ENCODE assay signal across 1 cellular context in genomic region chr2:157227592-157227991, GRCh38.
TF ChIP-seq lines count a peak whose summit lies in the region.

No MANE protein-coding gene starts in this region.

TF ChIP-seq in K562, 482 proteins besides CTCF, POLR2A, EP300 and RAD21 (continued from another document):
- TF ChIP-seq FOXO4 (CRISPR knock-in tag; IDR thresholded peaks at IDR 0.05) (no peak), RCOR1 (IDR thresholded peaks at IDR 0.05; ENCODE audit: borderline replicate concordance in 1 of 2, low read depth in 2 of 2, low read length in 2 of 2) (no peak), ZEB2 (IDR thresholded peaks at IDR 0.05) (no peak), GTF2A2 (tag; IDR thresholded peaks at IDR 0.05) (no peak), CEBPB (tag; IDR thresholded peaks at IDR 0.05) (0 out of 2 replicates have a peak, but pooled peaks have one; percentile 41), ZNF75A (CRISPR knock-in tag; IDR thresholded peaks at IDR 0.05) (no peak), ZC3H11A (IDR thresholded peaks at IDR 0.05; ENCODE audit: low read depth, low read length) (no peak), ARNT (IDR thresholded peaks at IDR 0.05) (no peak), KDM2B (CRISPR knock-in tag; IDR thresholded peaks at IDR 0.05) (no peak), DPF2 (IDR thresholded peaks at IDR 0.05) (0 out of 2 replicates have a peak, but pooled peaks have one; percentile 17)
TF ChIP-seq in K562: peak in this region for 5.
